In genomic region chr13:30807392-30807791, GRCh38 we compare ENCODE assay signal across 2 cellular contexts.
TF ChIP-seq lines count a peak whose summit lies in the region.

No MANE protein-coding gene starts in this region.

TF ChIP-seq in HCT116, 20 proteins besides CTCF, POLR2A, EP300 and RAD21:
- no peak for TF ChIP-seq EZH2phosphoT487 (IDR thresholded peaks at IDR 0.05; ENCODE audit: borderline replicate concordance)
- TF ChIP-seq ELF1 (IDR thresholded peaks at IDR 0.05; ENCODE audit: borderline replicate concordance, low read depth), result no peak
- TF ChIP-seq REST (IDR thresholded peaks at IDR 0.05; ENCODE audit: low read depth), result no peak
- no peak for TF ChIP-seq ZBTB33 (IDR thresholded peaks at IDR 0.05; ENCODE audit: extremely low read depth, insufficient replicate concordance, low read length)
- TF ChIP-seq JUND (IDR thresholded peaks at IDR 0.05), result no peak
- TF ChIP-seq SRF (IDR thresholded peaks at IDR 0.05; ENCODE audit: low read depth), result no peak
- TF ChIP-seq TCF7L2 (IDR thresholded peaks at IDR 0.05; ENCODE audit: borderline replicate concordance, extremely low read depth, insufficient read depth, insufficient read length), result no peak
- TF ChIP-seq CBX3 (IDR thresholded peaks at IDR 0.05; ENCODE audit: low read depth), result no peak
- no peak for TF ChIP-seq EZH2 (IDR thresholded peaks at IDR 0.05)
- no peak for TF ChIP-seq ATF3 (IDR thresholded peaks at IDR 0.05)
- TF ChIP-seq CEBPB (IDR thresholded peaks at IDR 0.05; ENCODE audit: low read depth), result no peak
- no peak for TF ChIP-seq ZNF274 (IDR thresholded peaks at IDR 0.05; ENCODE audit: low read depth, low read length)
- no peak for TF ChIP-seq FOSL1 (IDR thresholded peaks at IDR 0.05; ENCODE audit: low read depth)
- TF ChIP-seq YY1 (IDR thresholded peaks at IDR 0.05; ENCODE audit: extremely low read depth, insufficient replicate concordance, low read depth, low read length), result no peak

TF ChIP-seq in endothelial cell of umbilical vein, 7 proteins besides CTCF, POLR2A, EP300 and RAD21:
- no peak for TF ChIP-seq POLR2AphosphoS5 (IDR thresholded peaks at IDR 0.05; ENCODE audit: insufficient read depth, low read depth, low read length)
- TF ChIP-seq GATA2 (IDR thresholded peaks at IDR 0.05; ENCODE audit: insufficient read depth, insufficient read length, low read depth, low read length), result no peak
- TF ChIP-seq JUN (IDR thresholded peaks at IDR 0.05; ENCODE audit: borderline replicate concordance, insufficient read depth, insufficient read length, low read depth), result no peak
- TF ChIP-seq MAX (IDR thresholded peaks at IDR 0.05; ENCODE audit: insufficient read depth, insufficient read length), result no peak
- no peak for TF ChIP-seq MYC (IDR thresholded peaks at IDR 0.05; ENCODE audit: low read depth, low read length)
- no peak for TF ChIP-seq FOS (IDR thresholded peaks at IDR 0.05; ENCODE audit: borderline replicate concordance, insufficient read depth, low read length)
- no peak for TF ChIP-seq EZH2 (IDR thresholded peaks at IDR 0.05; ENCODE audit: borderline replicate concordance, low read depth, low read length, severe bottlenecking)
